Comparison of ENCODE assay signal across 20 cellular contexts in genomic region chr13:41426047-41426446, GRCh38.
"Had no signal": no experiment of that assay in that cellular context is flagged by ENCODE, and none has a peak within 500 bp of the region (broad histone marks: within the 10 kb centered on the region; RNA-seq: fewer than 3 reads in every experiment).

No MANE protein-coding gene starts in this region.

- H3K36me3 ChIP-seq: gastrocnemius medialis, right lobe of liver, thyroid gland had no signal

- H3K4me2 ChIP-seq: smooth muscle cell had no signal

- H3K9me3 Mint-ChIP-seq: activated T-helper 1 cell treated with anti-CD3 and anti-CD28 coated beads, Interleukin-12 subunit alpha, Interleukin-12 subunit beta, Interleukin-2, Interleukin-4 antibody, amounts not matched to agents 30 ng/mL and 10 ng/mL and 1 ng/mL, durations not matched to agents 14 hours and 24 hours and 36 hours; stimulated activated memory B cell treated with anti-CD40 and anti-IgM and Interleukin-4, amounts not matched to agents 10 μg/mL and 1 μg/mL and 100 μg/mL, for 72 hours; T-cell had no signal

- H3K9ac ChIP-seq: parathyroid adenoma had no signal

- H3K9me3 ChIP-seq: gastrocnemius medialis, right lobe of liver, thyroid gland had no signal

- H3K27ac Mint-ChIP-seq: activated T-helper 1 cell treated with anti-CD3 and anti-CD28 coated beads, Interleukin-12 subunit alpha, Interleukin-12 subunit beta, Interleukin-2, Interleukin-4 antibody, amounts not matched to agents 30 ng/mL and 10 ng/mL and 1 ng/mL, durations not matched to agents 14 hours and 24 hours and 36 hours; mesothelial cell of epicardium; nephron; stimulated activated memory B cell treated with anti-CD40 and anti-IgM and Interleukin-4, amounts not matched to agents 10 μg/mL and 1 μg/mL and 100 μg/mL, for 72 hours had no signal

- H3K27me3 ChIP-seq: right lobe of liver, thyroid gland had no signal

- ATAC-seq: gastrocnemius medialis; left lobe of liver; right lobe of liver; SK-N-SH treated with all-trans-retinoic acid at 6 μM for 48 hours; stimulated activated memory B cell treated with anti-CD40 and anti-IgM and Interleukin-4, amounts not matched to agents 10 μg/mL and 1 μg/mL and 100 μg/mL, for 72 hours; T-cell had no signal

- H3K4me1 ChIP-seq: gastrocnemius medialis, parathyroid adenoma, right lobe of liver had no signal

- H3K4me3 Mint-ChIP-seq: activated T-helper 1 cell treated with anti-CD3 and anti-CD28 coated beads, Interleukin-12 subunit alpha, Interleukin-12 subunit beta, Interleukin-2, Interleukin-4 antibody, amounts not matched to agents 30 ng/mL and 10 ng/mL and 1 ng/mL, durations not matched to agents 14 hours and 24 hours and 36 hours; mesothelial cell of epicardium; nephron; stimulated activated memory B cell treated with anti-CD40 and anti-IgM and Interleukin-4, amounts not matched to agents 10 μg/mL and 1 μg/mL and 100 μg/mL, for 72 hours; T-cell had no signal

- H3K27ac ChIP-seq: gastrocnemius medialis, parathyroid adenoma, right lobe of liver, thyroid gland had no signal

- DNase-seq: cerebellar nuclear complex; cortex of kidney; effector CD4-positive, alpha-beta T cell; gastrocnemius medialis; head of caudate nucleus; kidney; right lobe of liver; stimulated activated CD4-positive, alpha-beta T cell treated with anti-CD3 and anti-CD28 coated beads, Interleukin-4, amount 100 ng/mL, for 4 hours; T-cell; T-helper 9 cell; thyroid gland had no signal

- H3K4me3 ChIP-seq: gastrocnemius medialis, lung, right lobe of liver, smooth muscle cell, thyroid gland had no signal

- H2AFZ ChIP-seq: parathyroid adenoma had no signal

- H3K79me2 ChIP-seq: parathyroid adenoma had no signal

- H3K36me3 Mint-ChIP-seq: stimulated activated memory B cell treated with anti-CD40 and anti-IgM and Interleukin-4, amounts not matched to agents 10 μg/mL and 1 μg/mL and 100 μg/mL, for 72 hours; T-cell had no signal
